25 cellular contexts compared by ENCODE assay signal in the genomic region with DNA sequence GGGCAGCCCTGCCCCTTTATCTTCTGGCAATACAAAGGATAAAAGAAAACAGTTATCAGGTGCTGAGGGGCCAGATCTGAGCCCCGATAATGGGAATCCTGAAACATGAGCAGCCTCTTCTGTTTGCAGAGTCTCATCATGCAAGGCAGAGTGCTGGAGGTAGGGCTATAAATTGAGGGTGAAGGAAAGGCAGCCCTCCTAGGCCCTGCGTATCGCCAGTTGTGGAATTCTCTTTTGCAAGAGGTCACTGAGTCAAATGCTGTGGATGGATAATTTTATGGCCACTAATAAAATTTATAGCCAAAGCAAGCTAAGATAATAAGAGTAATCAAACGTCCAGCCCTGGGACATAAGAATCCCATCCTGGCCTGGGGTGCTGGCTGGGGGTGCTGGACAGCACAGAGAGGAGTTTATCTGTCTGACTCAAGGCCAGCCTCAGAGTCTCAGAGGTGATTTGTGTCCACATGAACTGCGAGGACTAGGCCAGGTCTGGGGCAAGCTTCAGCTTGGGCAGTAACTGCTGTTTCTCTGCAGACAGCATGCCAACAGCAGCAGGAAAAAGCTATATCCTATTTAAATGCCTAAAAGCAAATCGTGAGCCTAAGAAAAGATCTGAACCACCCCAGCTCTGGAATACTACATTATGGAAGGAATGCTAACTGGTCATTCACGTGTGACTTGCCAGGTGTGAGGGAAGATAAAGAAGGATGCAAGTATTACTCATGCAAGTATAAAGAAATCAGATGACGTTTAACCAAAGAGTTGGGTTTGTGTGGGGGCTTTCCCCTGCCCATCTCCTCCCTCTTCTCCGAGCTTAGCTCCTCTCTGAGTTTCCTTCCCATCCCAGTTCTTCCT.
DNase-seq lines count a peak whose midpoint lies in the region; ATAC-seq, FAIRE-seq and TF ChIP-seq lines count a peak whose summit lies in the region.
"Had no signal": no experiment of that assay in that cellular context is flagged by ENCODE, and none has a peak within 500 bp of the region (broad histone marks: within the 10 kb centered on the region; RNA-seq: fewer than 3 reads in every experiment).

No MANE protein-coding gene starts in this region.

- H3K4me1 ChIP-seq in small intestine (ENCODE audit: control insufficient read depth in 2 of 2, insufficient read depth in 1 of 2, low read depth in 1 of 2, low read length in 1 of 2), result peaks cover 0 to 3% of the 10 kb centered on the region in 2 donors
- H3K4me1 ChIP-seq in foreskin keratinocyte, result no peaks in the 10 kb centered on the region
- H3K4me1 ChIP-seq: ascending aorta, parathyroid adenoma had no signal

- WGBS in small intestine, 3 donors, result 16 to 59% (median 40%) methylated on average over 9 of the region's 9 CpGs

- DNase-seq in NCI-H146 (lab: John Stamatoyannopoulos, UW) (peak; percentile 52), left kidney (ENCODE audit: low read depth, low spot score) (peak; percentile 94), small intestine (peak; percentile 64), midbrain (lab: John Stamatoyannopoulos, UW) (no peak), foreskin keratinocyte (no peak)
- DNase-seq: activated CD8-positive, alpha-beta T cell treated with anti-CD3 and anti-CD28 coated beads for 36 hours; caudate nucleus; CD4-positive, CD25-positive, alpha-beta regulatory T cell; cortex of kidney; effector memory CD8-positive, alpha-beta T cell; KG1; left ventricle myocardium superior; MM.1S; NCI-H2171; NCI-H526; right cardiac atrium; SJCRH30; stimulated activated naive CD4-positive, alpha-beta T cell treated with Interleukin-2 at 50 U/mL for 16 hours had no signal

- H3K27me3 ChIP-seq in small intestine (ENCODE audit: control insufficient read depth in 2 of 2, insufficient read depth in 2 of 2, low read length in 2 of 2) (no peaks in the 10 kb centered on the region), foreskin keratinocyte (no peaks in the 10 kb centered on the region)
- H3K27me3 ChIP-seq: ascending aorta, SJCRH30 had no signal

- no peaks in the 10 kb centered on the region for H3K36me3 ChIP-seq in small intestine (ENCODE audit: control insufficient read depth in 2 of 2, insufficient read depth in 2 of 2, low read length in 2 of 2)
- H3K36me3 ChIP-seq: ascending aorta, SJCRH30 had no signal

- H3K9me3 ChIP-seq in small intestine (ENCODE audit: control insufficient read depth, low read depth), result no peaks in the 10 kb centered on the region
- H3K9me3 ChIP-seq: ascending aorta, SJCRH30 had no signal

- no peak for ATAC-seq in esophagus mucosa
- ATAC-seq in foreskin keratinocyte, result no peak
- ATAC-seq: activated CD8-positive, alpha-beta T cell treated with anti-CD3 and anti-CD28 coated beads for 36 hours; effector memory CD8-positive, alpha-beta T cell; GM12878; left ventricle myocardium superior; natural killer cell treated with Interleukin-12 subunit alpha and Interleukin-12 subunit beta and Interleukin-15 and Interleukin-18, amount 100 ng/mL, for 72 hours; right cardiac atrium had no signal

- H3K4me3 ChIP-seq in small intestine (ENCODE audit: low read depth in 1 of 2, low read length in 2 of 2), result no peak overlapping the region
- H3K4me3 ChIP-seq: ascending aorta, GM12878, SJCRH30 had no signal

- TF ChIP-seq CTCF in VCaP (conservative IDR thresholded peaks at IDR 0.05) (no peak), foreskin keratinocyte (conservative IDR thresholded peaks at IDR 0.05) (no peak)

- no peak for FAIRE-seq in small intestine (lab: Jason Lieb, UNC)
- FAIRE-seq: frontal cortex, GM12878 had no signal

- H3K27ac ChIP-seq in VCaP, result peak overlapping the region; percentile 19; the same call in 1 of the 2 replicates
- H3K27ac ChIP-seq in small intestine (ENCODE audit: low read depth in 1 of 2, low read length in 1 of 2), result no peak overlapping the region
- H3K27ac ChIP-seq in foreskin keratinocyte, result no peak overlapping the region
- H3K27ac ChIP-seq: ascending aorta, parathyroid adenoma, SJCRH30 had no signal

Comparison
In these comparisons a context has a peak if more than half of its experiments do, and no peak if none do; other contexts are left out.
1. DNase-seq: peak in NCI-H146 (single experiment), left kidney (single experiment) and small intestine (single experiment); none in midbrain (single experiment) and foreskin keratinocyte (0 of 2).